In the genomic region with DNA sequence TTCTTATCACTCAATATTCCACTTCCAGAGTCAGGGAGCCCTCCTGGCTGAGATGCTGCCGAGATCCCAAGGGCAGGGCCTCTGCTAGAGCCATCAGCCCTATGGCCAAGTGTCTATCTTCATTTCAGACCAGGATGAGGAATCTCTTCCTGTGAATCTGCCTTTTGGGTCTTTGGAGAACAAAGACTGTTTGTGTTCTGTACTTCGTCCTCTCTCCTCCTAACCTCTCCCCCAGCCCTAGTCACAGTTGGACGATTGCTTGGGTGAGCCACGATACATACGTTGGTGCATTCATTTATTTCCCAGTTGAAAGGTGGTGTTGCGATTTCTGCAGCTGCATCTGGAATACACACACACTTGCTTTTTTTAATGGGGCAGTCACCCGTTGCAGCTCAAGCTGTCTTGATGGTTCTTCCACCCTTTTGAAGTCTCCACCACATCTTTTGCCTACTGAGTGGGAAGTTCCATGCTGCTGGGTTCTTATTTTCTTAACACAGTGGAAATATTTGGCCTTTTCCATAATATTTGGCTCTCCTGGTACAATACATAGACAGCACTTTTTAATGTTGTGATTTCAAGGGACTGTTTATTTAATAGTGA, we compare ENCODE assay signal across 29 cellular contexts. TPM values are rescaled to one million over a fixed set of nuclear protein-coding genes. Genes with fewer than 3 reads are reported as not detected.
DNase-seq lines count a peak whose midpoint lies in the region; ATAC-seq, FAIRE-seq and TF ChIP-seq lines count a peak whose summit lies in the region.
"Had no signal": no experiment of that assay in that cellular context is flagged by ENCODE, and none has a peak within 500 bp of the region (broad histone marks: within the 10 kb centered on the region; RNA-seq: fewer than 3 reads in every experiment).

No MANE protein-coding gene starts in this region.

- ATAC-seq in heart right ventricle (no peak), upper lobe of right lung (no peak), GM19324 (IDR thresholded peaks at IDR 0.05; ENCODE audit: low FRiP score, unreplicated experiment) (no peak)
- ATAC-seq: A549; activated CD8-positive, alpha-beta T cell treated with anti-CD3 and anti-CD28 coated beads, Interleukin-2, amount 10 ng/mL, durations not matched to agents 7 days and 5 days; stimulated activated effector memory CD8-positive, alpha-beta T cell treated with anti-CD3 and anti-CD28 coated beads, Interleukin-12 subunit alpha, Interleukin-12 subunit beta, amount 100 ng/mL, for 72 hours had no signal

- no peak overlapping the region for H3K4me3 ChIP-seq in cardiac muscle cell
- no peak overlapping the region for H3K4me3 ChIP-seq in heart right ventricle
- no peak overlapping the region for H3K4me3 ChIP-seq in WERI-Rb-1 (ENCODE audit: low read depth, low read length)
- H3K4me3 ChIP-seq in keratinocyte (ENCODE audit: control insufficient read depth in 2 of 3, extremely low read depth in 1 of 3, insufficient read depth in 2 of 3, low read depth in 1 of 3, low read length in 3 of 3) = no peak overlapping the region
- no peak overlapping the region for H3K4me3 ChIP-seq in upper lobe of right lung
- H3K4me3 ChIP-seq: A549, adrenal gland, lung, skin epidermis, suprapubic skin, uterus had no signal

- peak overlapping the region; percentile 45 for H3K9ac ChIP-seq in keratinocyte (ENCODE audit: control insufficient read depth, extremely low read depth, insufficient read depth, low read length)
- H3K9ac ChIP-seq: KMS-11 had no signal

- TF ChIP-seq CTCF in cardiac muscle cell (IDR thresholded peaks at IDR 0.05; ENCODE audit: low read depth, low read length) (no peak), heart right ventricle (IDR thresholded peaks at IDR 0.05) (no peak), WERI-Rb-1 (IDR thresholded peaks at IDR 0.05; ENCODE audit: low read depth, low read length) (no peak), keratinocyte (optimal IDR thresholded peaks at IDR 0.05 in 1 of 3, IDR thresholded peaks at IDR 0.05 in 1 of 3, conservative IDR thresholded peaks at IDR 0.05 in 1 of 3; ENCODE audit: extremely low read depth in 1 of 3, insufficient read depth in 2 of 3, low read length in 3 of 3) (no peak), upper lobe of right lung (IDR thresholded peaks at IDR 0.05) (no peak)

- H3K4me2 ChIP-seq in keratinocyte (ENCODE audit: control insufficient read depth, extremely low read depth, insufficient read depth, low read depth, low read length) = peak overlapping the region; percentile 46
- H3K4me2 ChIP-seq: A549, KMS-11 had no signal

- H2AFZ ChIP-seq in keratinocyte (ENCODE audit: control insufficient read depth, low read length) = no peak overlapping the region

- H3K27ac ChIP-seq in cardiac muscle cell (peak overlapping the region; percentile 22), heart right ventricle (no peak overlapping the region), WERI-Rb-1 (peak overlapping the region; percentile 12; the same call in 1 of the 2 replicates), keratinocyte (ENCODE audit: control insufficient read depth, insufficient read depth, low read length) (peak overlapping the region; percentile 83), upper lobe of right lung (no peak overlapping the region)
- H3K27ac ChIP-seq: A549, adrenal gland, KMS-11, skin epidermis, suprapubic skin, uterus had no signal

- FAIRE-seq in keratinocyte (lab: Jason Lieb, UNC) = peak; percentile 56
- FAIRE-seq: A549, HTR-8/SVneo, TTC549 had no signal

- peaks cover 94% of the 10 kb centered on the region for H3K79me2 ChIP-seq in keratinocyte (ENCODE audit: control insufficient read depth, insufficient read depth, low read length)

- 83 to 92% methylated on average over 7 of the region's 7 CpGs for WGBS in heart right ventricle, 2 donors

- intact Hi-C loops in heart right ventricle (cut with DNase I) = no loop called here
- intact Hi-C loops in upper lobe of right lung (cut with DNase I) = no loop called here

- no peak for DNase-seq in cardiac muscle cell (ENCODE audit: low read depth in 1 of 2, low spot score in 1 of 2)
- no peak for DNase-seq in heart right ventricle
- no peak for DNase-seq in WERI-Rb-1
- DNase-seq in keratinocyte (ENCODE audit: low read depth, low spot score) = no peak
- DNase-seq in upper lobe of right lung = peak; percentile 9
- DNase-seq in HCEC 1CT = no peak
- DNase-seq in SK-N-DZ (ENCODE audit: low spot score) = no peak
- DNase-seq: activated CD4-positive, alpha-beta T cell treated with anti-CD3 and anti-CD28 coated beads for 1 hour; activated CD8-positive, alpha-beta T cell treated with anti-CD3 and anti-CD28 coated beads, Interleukin-2, amount 10 ng/mL, durations not matched to agents 7 days and 5 days; activated T-cell treated with anti-CD3 and anti-CD28 coated beads for 4 hours; adrenal gland; BE2C; Caco-2; cortex of kidney; GOT3; NCI-H1694; NCI-H748 treated with DMSO at 0.1 percent for 48 hours; stimulated activated CD4-positive, alpha-beta T cell treated with anti-CD3 and anti-CD28 coated beads, Interleukin-2, amount 100 ng/mL, for 24 hours; T-helper 1 cell; uterus had no signal

- H3K9me3 ChIP-seq in cardiac muscle cell (ENCODE audit: low read depth) (no peaks in the 10 kb centered on the region), heart right ventricle (peaks cover 0 to 9% (median 0%) of the 10 kb centered on the region in 11 donors), WERI-Rb-1 (ENCODE audit: severe bottlenecking) (peaks cover 2% of the 10 kb centered on the region), keratinocyte (ENCODE audit: control insufficient read depth, low read depth, low read length) (no peaks in the 10 kb centered on the region), upper lobe of right lung (no peaks in the 10 kb centered on the region)
- H3K9me3 ChIP-seq: adrenal gland, BE2C, Caco-2, suprapubic skin, uterus had no signal

- H3K27me3 ChIP-seq in cardiac muscle cell (no peaks in the 10 kb centered on the region), heart right ventricle (no peaks in the 10 kb centered on the region), WERI-Rb-1 (ENCODE audit: insufficient read depth, low read depth, severe bottlenecking) (no peaks in the 10 kb centered on the region), keratinocyte (ENCODE audit: control insufficient read depth, extremely low read depth, insufficient read depth, low read length) (no peaks in the 10 kb centered on the region), upper lobe of right lung (no peaks in the 10 kb centered on the region)
- H3K27me3 ChIP-seq: adrenal gland, BE2C, suprapubic skin, uterus had no signal

- H3K9me1 ChIP-seq in keratinocyte (ENCODE audit: control insufficient read depth, extremely low read depth, insufficient read depth, low read length) = peaks cover 14% of the 10 kb centered on the region

- H4K20me1 ChIP-seq in keratinocyte (ENCODE audit: control insufficient read depth, extremely low read depth, insufficient read depth, low read length) = peaks cover 21% of the 10 kb centered on the region

- H3K4me1 ChIP-seq in cardiac muscle cell (ENCODE audit: low read depth) = peaks cover 52% of the 10 kb centered on the region
- peaks cover 9 to 68% (median 43%) of the 10 kb centered on the region in 9 donors for H3K4me1 ChIP-seq in heart right ventricle
- H3K4me1 ChIP-seq in keratinocyte (ENCODE audit: control insufficient read depth, extremely low read depth, insufficient read depth, low read length) = peaks cover 75% of the 10 kb centered on the region
- peaks cover 17% of the 10 kb centered on the region for H3K4me1 ChIP-seq in upper lobe of right lung
- H3K4me1 ChIP-seq: BE2C, uterus had no signal

- H3K36me3 ChIP-seq in cardiac muscle cell (no peaks in the 10 kb centered on the region), heart right ventricle (no peaks in the 10 kb centered on the region), WERI-Rb-1 (no peaks in the 10 kb centered on the region), keratinocyte (ENCODE audit: control insufficient read depth in 2 of 2, extremely low read depth in 1 of 2, insufficient read depth in 2 of 2, low read length in 2 of 2) (peaks cover 10 to 40% of the 10 kb centered on the region in 2 experiments), upper lobe of right lung (no peaks in the 10 kb centered on the region)
- H3K36me3 ChIP-seq: adrenal gland, BE2C, suprapubic skin, uterus had no signal

- dilution Hi-C loops in keratinocyte (cut with MboI; ENCODE audit: extremely low pct_ligation_motif_present, low sequenced_read_pairs) = no loop called here

RNA-seq across cellular contexts. Expression of a gene that starts 26.7 kb away (rescaled TPM):
- total RNA-seq in cardiac muscle cell (36.5 and 75.9 TPM in 2 replicates), heart right ventricle (10 to 100 TPM; 30.6 to 44.9 (median 36.0) TPM), upper lobe of right lung (35.2 TPM)
- polyA plus RNA-seq in cardiac muscle cell (32.2 and 48.1 TPM in 2 replicates), heart right ventricle (10 to 100 TPM in 1 of 2 donors, 1 to 10 TPM in 1; 6.9 to 14.2 TPM), keratinocyte (31.0 to 56.6 TPM (median 33.9 TPM) in 3 replicates)
- polyA plus RNA-seq in keratinocyte (2011; ENCODE audit: low read depth) = 22.4 TPM
- polyA plus RNA-seq in keratinocyte (2011; cell fraction: cytosol; rRNA removed) = 32.2 and 35.6 TPM in 2 replicates
- polyA plus RNA-seq in keratinocyte (2011; cell fraction: nucleus; rRNA removed) = 116 and 136 TPM in 2 replicates
- polyA plus RNA-seq in keratinocyte (2012; ENCODE audit: low replicate concordance) = 46.1 and 73.7 TPM in 2 replicates
- polyA minus RNA-seq in keratinocyte = 46.4 to 127 TPM (median 59.1 TPM) in 3 replicates
- 63.7 TPM for polyA minus RNA-seq in keratinocyte (2011; cell fraction: cytosol; rRNA and poly(A)+ RNA removed)
- 88.9 and 140 TPM in 2 replicates for polyA minus RNA-seq in keratinocyte (2011; cell fraction: nucleus; rRNA and poly(A)+ RNA removed)
- 5.3 and 5.6 TPM in 2 replicates for polyA plus RNA-seq in SK-N-DZ (2014; cell fraction: cytosol; rRNA removed)
- polyA plus RNA-seq in SK-N-DZ (2014; cell fraction: nucleus; rRNA removed) = 9.6 and 14.8 TPM in 2 replicates

Comparison
In these comparisons a context has a peak if more than half of its experiments do, and no peak if none do; other contexts are left out.
1. H3K27ac ChIP-seq: peak in cardiac muscle cell (single experiment), WERI-Rb-1 (single experiment) and keratinocyte (single experiment); none in heart right ventricle (0 of 10) and upper lobe of right lung (single experiment).